ENCODE assay signal across 22 cellular contexts in genomic region chr13:20798027-20798426, GRCh38. TPM values are rescaled to one million over a fixed set of nuclear protein-coding genes. Genes with fewer than 3 reads are reported as not detected.
DNase-seq lines count a peak whose midpoint lies in the region; ATAC-seq, FAIRE-seq and TF ChIP-seq lines count a peak whose summit lies in the region.
"Had no signal": no experiment of that assay in that cellular context is flagged by ENCODE, and none has a peak within 500 bp of the region (broad histone marks: within the 10 kb centered on the region; RNA-seq: fewer than 3 reads in every experiment).

No MANE protein-coding gene starts in this region.

- in situ Hi-C loops in gastrocnemius medialis (cut with MboI; ENCODE audit: low sequenced_read_pairs in 4 of 4) (no loop called here), transverse colon (cut with MboI; ENCODE audit: low pct_ligation_motif_present in 1 of 4, low pct_unique_long_range_greater_than_20kb in 1 of 4, low sequenced_read_pairs in 3 of 4) (loop anchor here in 1 of 4 donors (10.0 kb wide), 1 partner anchor 63 kb away; no protein-coding TSS in a partner anchor), HepG2 (cut with HindIII; ENCODE audit: extremely low pct_ligation_motif_present, low pct_unique_long_range_greater_than_20kb) (no loop called here)

- FAIRE-seq in HepG2 (lab: Jason Lieb, UNC) = no peak
- FAIRE-seq: islet of Langerhans had no signal

- no peak overlapping the region for H3K4me3 ChIP-seq in gastrocnemius medialis
- no peak overlapping the region for H3K4me3 ChIP-seq in trophoblast cell (ENCODE audit: low read depth, low read length)
- no peak overlapping the region for H3K4me3 ChIP-seq in transverse colon
- no peak overlapping the region for H3K4me3 ChIP-seq in HepG2 (replicated peaks in 1 of 3; ENCODE audit: insufficient read depth in 1 of 3, low read depth in 2 of 3, low read length in 3 of 3)
- H3K4me3 ChIP-seq: hepatocyte had no signal

- intact Hi-C loops in gastrocnemius medialis (cut with DNase I; ENCODE audit: low total_unique reads) = no loop called here
- intact Hi-C loops in transverse colon (cut with DNase I; ENCODE audit: low total_unique reads) = no loop called here
- intact Hi-C loops in HepG2 (cut with micrococcal nuclease; ENCODE audit: unreplicated experiment) = no loop called here

- H3K9me3 ChIP-seq in gastrocnemius medialis (no peaks in the 10 kb centered on the region), trophoblast cell (ENCODE audit: insufficient read depth, low read depth, low read length) (no peaks in the 10 kb centered on the region), transverse colon (no peaks in the 10 kb centered on the region), HepG2 (ENCODE audit: low read length) (no peaks in the 10 kb centered on the region)

- CTCF ChIA-PET in activated CD4-positive, alpha-beta T cell treated with anti-CD3 and anti-CD28 coated beads, Interleukin-2, amount 10 ng/mL, durations not matched to agents 7 days and 5 days (lab: Charles Lee) = no interaction called here
- CTCF ChIA-PET in HepG2 (lab: Yijun Ruan, JAX; ENCODE audit: low intra/inter-chr PET ratio, low total read pairs) = no interaction called here

- no CpG with 5 or more reads among the region's 4 CpGs for WGBS in trophoblast cell (ENCODE audit: extremely low coverage, insufficient coverage, insufficient read length)
- WGBS in transverse colon (ENCODE audit: low coverage in 1 of 2), 2 donors = 85 to 89% methylated on average over 3 to 4 of the region's 4 CpGs
- 98% methylated on average over 4 of the region's 4 CpGs for WGBS in HepG2 (ENCODE audit: low lambda C conversion rate)

- H3K27me3 ChIP-seq in gastrocnemius medialis = no peaks in the 10 kb centered on the region
- H3K27me3 ChIP-seq in trophoblast cell (ENCODE audit: insufficient read depth, low read length) = no peaks in the 10 kb centered on the region
- H3K27me3 ChIP-seq in transverse colon = no peaks in the 10 kb centered on the region
- no peaks in the 10 kb centered on the region for H3K27me3 ChIP-seq in HepG2 (ENCODE audit: control insufficient read depth in 1 of 2, insufficient read depth in 2 of 2, low read length in 2 of 2)
- H3K27me3 ChIP-seq: hepatocyte had no signal

- TF ChIP-seq EP300 in transverse colon (IDR thresholded peaks at IDR 0.05; ENCODE audit: low read depth) (no peak), HepG2 (IDR thresholded peaks at IDR 0.05; ENCODE audit: low read depth in 2 of 2, low read length in 2 of 2) (no peak), HepG2 (CRISPR knock-in tag; IDR thresholded peaks at IDR 0.05; ENCODE audit: borderline replicate concordance) (no peak)

- ATAC-seq in central memory CD8-positive, alpha-beta T cell (replicated peaks; ENCODE audit: extremely low read depth, poor library complexity, severe bottlenecking) = no peak
- ATAC-seq in gastrocnemius medialis (no peak), HepG2 (no peak)
- ATAC-seq: stimulated activated naive CD8-positive, alpha-beta T cell treated with anti-CD3 and anti-CD28 coated beads, Interleukin-15, amount 100 ng/mL, for 72 hours had no signal

- H3K27ac Mint-ChIP-seq in activated CD4-positive, alpha-beta T cell treated with anti-CD3 and anti-CD28 coated beads, Interleukin-2, amount 10 ng/mL, durations not matched to agents 7 days and 5 days = peak overlapping the region; percentile 33
- H3K27ac Mint-ChIP-seq in central memory CD8-positive, alpha-beta T cell (ENCODE audit: low read depth) = peak overlapping the region; percentile 72

- no peaks in the 10 kb centered on the region for H4K20me1 ChIP-seq in HepG2 (ENCODE audit: insufficient read depth, low read length)

- no peaks in the 10 kb centered on the region for H3K27me3 Mint-ChIP-seq in activated CD4-positive, alpha-beta T cell treated with anti-CD3 and anti-CD28 coated beads, Interleukin-2, amount 10 ng/mL, durations not matched to agents 7 days and 5 days
- H3K27me3 Mint-ChIP-seq in central memory CD8-positive, alpha-beta T cell = no peaks in the 10 kb centered on the region
- H3K27me3 Mint-ChIP-seq: stimulated activated naive CD8-positive, alpha-beta T cell treated with anti-CD3 and anti-CD28 coated beads, Interleukin-15, amount 100 ng/mL, for 72 hours had no signal

- H2AK5ac ChIP-seq in trophoblast cell (ENCODE audit: low read length) = no peak overlapping the region

- no peak overlapping the region for H3K4me2 ChIP-seq in trophoblast cell (ENCODE audit: low read length)
- H3K4me2 ChIP-seq in HepG2 (ENCODE audit: low read depth, low read length) = no peak overlapping the region
- H3K4me2 ChIP-seq: hepatocyte had no signal

- H3K4me1 Mint-ChIP-seq in activated CD4-positive, alpha-beta T cell treated with anti-CD3 and anti-CD28 coated beads, Interleukin-2, amount 10 ng/mL, durations not matched to agents 7 days and 5 days = peaks cover 11% of the 10 kb centered on the region
- H3K4me1 Mint-ChIP-seq in central memory CD8-positive, alpha-beta T cell = peaks cover 7% of the 10 kb centered on the region

- no peaks in the 10 kb centered on the region for H3K79me1 ChIP-seq in trophoblast cell (ENCODE audit: low read length)

- BruUV-seq in HepG2 (replicated peaks; lab: Mats Ljungman, UMichigan) = no TSS peak

- H3K4me3 Mint-ChIP-seq in activated CD4-positive, alpha-beta T cell treated with anti-CD3 and anti-CD28 coated beads, Interleukin-2, amount 10 ng/mL, durations not matched to agents 7 days and 5 days = no peak overlapping the region
- H3K4me3 Mint-ChIP-seq in central memory CD8-positive, alpha-beta T cell = no peak overlapping the region
- H3K4me3 Mint-ChIP-seq: natural killer cell; stimulated activated naive CD8-positive, alpha-beta T cell treated with anti-CD3 and anti-CD28 coated beads, Interleukin-15, amount 100 ng/mL, for 72 hours had no signal

- H2AFZ ChIP-seq in trophoblast cell (ENCODE audit: insufficient read depth, low read length, poor library complexity) = no peak overlapping the region
- H2AFZ ChIP-seq in HepG2 (ENCODE audit: low read length) = no peak overlapping the region
- H2AFZ ChIP-seq: hepatocyte had no signal

- H3K36me3 ChIP-seq in gastrocnemius medialis = peaks cover 0 to 51% of the 10 kb centered on the region in 2 donors
- H3K36me3 ChIP-seq in trophoblast cell (ENCODE audit: control insufficient read depth in 1 of 2, insufficient read depth in 2 of 2, low read length in 2 of 2) = peaks cover 10 to 14% of the 10 kb centered on the region in 2 experiments
- peaks cover 0 to 42% (median 6%) of the 10 kb centered on the region in 4 donors for H3K36me3 ChIP-seq in transverse colon
- peaks cover 6 to 59% of the 10 kb centered on the region in 2 experiments for H3K36me3 ChIP-seq in HepG2 (replicated peaks in 1 of 2; ENCODE audit: control insufficient read depth in 1 of 2, insufficient read depth in 2 of 2, low read length in 2 of 2)

- H3K14ac ChIP-seq in trophoblast cell (ENCODE audit: low read length) = no peak overlapping the region

- DNase-seq in activated CD4-positive, alpha-beta T cell treated with anti-CD3 and anti-CD28 coated beads, Interleukin-2, amount 10 ng/mL, durations not matched to agents 7 days and 5 days = no peak
- DNase-seq in activated CD4-positive, alpha-beta T cell treated with anti-CD3 and anti-CD28 coated beads, Interleukin-2, amount 50 U/mL, for 4 hours = no peak
- DNase-seq in NOMO-1 treated with DMSO at 0.1 percent for 48 hours (lab: John Stamatoyannopoulos, UW; ENCODE audit: unreplicated experiment) = peak; percentile 97
- no peak for DNase-seq in central memory CD8-positive, alpha-beta T cell (ENCODE audit: low spot score in 2 of 2)
- DNase-seq in gastrocnemius medialis = no peak
- DNase-seq in trophoblast cell = no peak
- no peak for DNase-seq in transverse colon
- no peak for DNase-seq in HepG2 (ENCODE audit: low spot score)
- DNase-seq: activated CD4-positive, alpha-beta T cell treated with anti-CD3 and anti-CD28 coated beads for 1 hour; activated gamma-delta T cell; AML-193; Calu3; mesenchymal stem cell; natural killer cell; NCI-H146; NCI-H748 treated with DMSO at 0.1 percent for 48 hours; posterior cingulate gyrus; stimulated activated CD4-positive, alpha-beta T cell treated with anti-CD3 and anti-CD28 coated beads, Interleukin-2, amount 100 ng/mL, for 24 hours; stimulated activated naive CD8-positive, alpha-beta T cell treated with anti-CD3 and anti-CD28 coated beads, Interleukin-15, amount 100 ng/mL, for 72 hours had no signal

- TF ChIP-seq RAD21 in HepG2 (CRISPR knock-in tag; IDR thresholded peaks at IDR 0.05) = no peak

- H2BK120ac ChIP-seq in trophoblast cell (ENCODE audit: insufficient read depth, low read length, poor library complexity) = no peak overlapping the region

- H3K79me2 ChIP-seq in trophoblast cell (ENCODE audit: control insufficient read depth, insufficient read depth, low read length, poor library complexity) (no peaks in the 10 kb centered on the region), HepG2 (ENCODE audit: insufficient read depth, low read length) (no peaks in the 10 kb centered on the region)
- H3K79me2 ChIP-seq: hepatocyte had no signal

- H3K9ac ChIP-seq in trophoblast cell (ENCODE audit: low read length) (no peak overlapping the region), HepG2 (ENCODE audit: insufficient read depth, low read depth, low read length) (no peak overlapping the region)

- H3K36me3 Mint-ChIP-seq in activated CD4-positive, alpha-beta T cell treated with anti-CD3 and anti-CD28 coated beads, Interleukin-2, amount 10 ng/mL, durations not matched to agents 7 days and 5 days (ENCODE audit: low read depth) = peaks cover 35% of the 10 kb centered on the region
- H3K36me3 Mint-ChIP-seq in central memory CD8-positive, alpha-beta T cell (ENCODE audit: insufficient read depth) = peaks cover 44% of the 10 kb centered on the region
- H3K36me3 Mint-ChIP-seq: natural killer cell had no signal

- peak overlapping the region; percentile 29 to 66 (median 52) for H3K27ac ChIP-seq in gastrocnemius medialis
- H3K27ac ChIP-seq in trophoblast cell (ENCODE audit: low read depth, low read length) = no peak overlapping the region
- no peak overlapping the region for H3K27ac ChIP-seq in transverse colon
- H3K27ac ChIP-seq in HepG2 (ENCODE audit: extremely low read length, insufficient read depth, low read length) = no peak overlapping the region
- H3K27ac ChIP-seq: 22Rv1, hepatocyte had no signal

- H4K12ac ChIP-seq in trophoblast cell (ENCODE audit: low read depth, low read length) = no peak overlapping the region

- TF ChIP-seq POLR2A in gastrocnemius medialis (IDR thresholded peaks at IDR 0.05) (no peak), transverse colon (IDR thresholded peaks at IDR 0.05) (no peak), HepG2 (IDR thresholded peaks at IDR 0.05; ENCODE audit: insufficient read depth in 1 of 2, low read depth in 2 of 2, low read length in 2 of 2) (no peak)

- POLR2A ChIA-PET in activated CD4-positive, alpha-beta T cell treated with anti-CD3 and anti-CD28 coated beads, Interleukin-2, amount 10 ng/mL, durations not matched to agents 7 days and 5 days (lab: Charles Lee) = no interaction called here
- POLR2A ChIA-PET in HepG2 (lab: Yijun Ruan, JAX) = no interaction called here

- no peak overlapping the region for H2BK5ac ChIP-seq in trophoblast cell (ENCODE audit: low read depth, low read length, poor library complexity)

- H3K4ac ChIP-seq in trophoblast cell (ENCODE audit: low read depth, low read length) = no peak overlapping the region

- TF ChIP-seq CTCF in gastrocnemius medialis (IDR thresholded peaks at IDR 0.05 in 4 of 5, conservative IDR thresholded peaks at IDR 0.05 in 1 of 5) (no peak), transverse colon (IDR thresholded peaks at IDR 0.05) (no peak), HepG2 (CRISPR knock-in tag; IDR thresholded peaks at IDR 0.05) (no peak)

- H4K91ac ChIP-seq in trophoblast cell (ENCODE audit: low read depth, low read length) = no peak overlapping the region

- H3K4me1 ChIP-seq in gastrocnemius medialis (peaks cover 0 to 10% of the 10 kb centered on the region in 2 donors), trophoblast cell (ENCODE audit: control insufficient read depth in 1 of 2, insufficient read depth in 2 of 2, low read length in 2 of 2) (peaks cover 2 to 3% of the 10 kb centered on the region in 2 experiments), transverse colon (peaks cover 0 to 5% (median 0%) of the 10 kb centered on the region in 4 donors), HepG2 (ENCODE audit: insufficient read depth, low read length) (no peaks in the 10 kb centered on the region)

- H3K23ac ChIP-seq in trophoblast cell (ENCODE audit: low read length) = no peak overlapping the region

- no peak overlapping the region for H2BK12ac ChIP-seq in trophoblast cell (ENCODE audit: low read length)

- H3K18ac ChIP-seq in trophoblast cell (ENCODE audit: low read length) = no peak overlapping the region

- no peaks in the 10 kb centered on the region for H3K9me3 Mint-ChIP-seq in activated CD4-positive, alpha-beta T cell treated with anti-CD3 and anti-CD28 coated beads, Interleukin-2, amount 10 ng/mL, durations not matched to agents 7 days and 5 days
- H3K9me3 Mint-ChIP-seq in central memory CD8-positive, alpha-beta T cell = no peaks in the 10 kb centered on the region
- H3K9me3 Mint-ChIP-seq: natural killer cell; stimulated activated naive CD8-positive, alpha-beta T cell treated with anti-CD3 and anti-CD28 coated beads, Interleukin-15, amount 100 ng/mL, for 72 hours had no signal

- no peak overlapping the region for H4K8ac ChIP-seq in trophoblast cell (ENCODE audit: low read depth, low read length)

RNA-seq across cellular contexts. Expression of gene EEF1AKMT1, which starts 24.3 kb away (rescaled TPM):
- total RNA-seq in activated CD4-positive, alpha-beta T cell treated with anti-CD3 and anti-CD28 coated beads, Interleukin-2, amount 10 ng/mL, durations not matched to agents 7 days and 5 days = 10 to 100 TPM; 10.2 to 10.7 TPM
- total RNA-seq in gastrocnemius medialis (1 to 10 TPM; 5.9 to 8.5 (median 8.0) TPM), transverse colon (1 to 10 TPM in 2 of 4 donors, not detected in 2; 3.0 to 8.6 TPM), HepG2 (2016; rRNA removed; fragmentation: Illumina TruSeq; extraction: Trizol) (16.1 and 23.5 TPM in 2 replicates)
- polyA plus RNA-seq in trophoblast cell (2013) = 5.4 and 6.7 TPM in 2 replicates
- total RNA-seq in HepG2 (2016; cell fraction: cytosol; rRNA removed; fragmentation: Illumina TruSeq; extraction: Trizol; ENCODE audit: low read depth) = 10.4 and 11.3 TPM in 2 replicates
- total RNA-seq in HepG2 (2016; cell fraction: insoluble cytoplasmic fraction; rRNA removed; fragmentation: Illumina TruSeq; extraction: Trizol) = 17.2 and 23.4 TPM in 2 replicates
- total RNA-seq in HepG2 (2016; cell fraction: membrane; rRNA removed; fragmentation: Illumina TruSeq; extraction: Trizol) = 11.2 and 13.3 TPM in 2 replicates
- 5.8 and 7.0 TPM in 2 replicates for total RNA-seq in HepG2 (2016; cell fraction: nucleus; rRNA removed; fragmentation: Illumina TruSeq; extraction: Trizol)
- 4.9 and 6.0 TPM in 2 replicates for polyA plus RNA-seq in HepG2 (2011; rRNA removed)
- polyA plus RNA-seq in HepG2 (2011; cell fraction: cytosol; rRNA removed) = 3.7 and 5.7 TPM in 2 replicates
- 2.5 and 3.8 TPM in 2 replicates for polyA plus RNA-seq in HepG2 (2011; cell fraction: nucleus; rRNA removed)
- 8.9 and 9.5 TPM in 2 replicates for polyA plus RNA-seq in HepG2 (2012)
- polyA plus RNA-seq in HepG2 (2016; cell fraction: cytosol; fragmentation: Illumina TruSeq; extraction: Trizol; ENCODE audit: low read depth) = 9.6 and 10.7 TPM in 2 replicates
- polyA plus RNA-seq in HepG2 (2016; cell fraction: insoluble cytoplasmic fraction; fragmentation: Illumina TruSeq; extraction: Trizol; ENCODE audit: low read depth) = 28.0 and 28.9 TPM in 2 replicates
- polyA plus RNA-seq in HepG2 (2016; cell fraction: membrane; fragmentation: Illumina TruSeq; extraction: Trizol; ENCODE audit: low read depth) = 10.6 and 13.7 TPM in 2 replicates
- 10.0 and 13.0 TPM in 2 replicates for polyA plus RNA-seq in HepG2 (2016; cell fraction: nucleus; fragmentation: Illumina TruSeq; extraction: Trizol; ENCODE audit: insufficient read depth, low read depth)
- polyA minus RNA-seq in HepG2 (2011; rRNA and poly(A)+ RNA removed; ENCODE audit: low replicate concordance) = 1.2 and 2.8 TPM in 2 replicates
- 1.6 and 4.0 TPM in 2 replicates for polyA minus RNA-seq in HepG2 (2011; cell fraction: cytosol; rRNA and poly(A)+ RNA removed)
- 5.5 and 6.7 TPM in 2 replicates for polyA minus RNA-seq in HepG2 (2011; cell fraction: nucleus; rRNA and poly(A)+ RNA removed)

Comparison
In these comparisons a context has a peak if more than half of its experiments do, and no peak if none do; other contexts are left out.
1. H3K27ac ChIP-seq: peak in gastrocnemius medialis (4 of 4); none in trophoblast cell (single experiment), transverse colon (0 of 4) and HepG2 (single experiment).